8 cellular contexts compared by ENCODE assay signal in genomic region chr5:150449491-150450339, GRCh38. TPM values are rescaled to one million over a fixed set of nuclear protein-coding genes. Genes with fewer than 3 reads are reported as not detected.
DNase-seq lines count a peak whose midpoint lies in the region; ATAC-seq and TF ChIP-seq lines count a peak whose summit lies in the region.

TSS of gene RPS14 (minus strand) at chr5:150449739. CDS start at chr5:150447733, 2,006 bp downstream.

- TSS peak; percentile 98 for BruUV-seq in PC-3 (replicated peaks; lab: Mats Ljungman, UMichigan)

- H3K4me3 ChIP-seq in Jurkat, Clone E6-1 (ENCODE audit: low read length), result peak within 1 kb of the TSS; percentile 83
- H3K4me3 ChIP-seq in PC-3 (ENCODE audit: low read length), result peak within 1 kb of the TSS; percentile 95

- POLR2A ChIA-PET in PC-3 (lab: Charles Lee; ENCODE audit: unreplicated experiment), result interaction anchor here (0.5 to 0.7 kb wide), 2 partner anchors 251 to 484 kb away, joined by 3 to 4 read pairs; partner anchors contain the start of gene RBM22

- no peaks in the 10 kb centered on the region for H3K9me2 ChIP-seq in PC-3 (replicated peaks; ENCODE audit: low read length)

- H4K20me1 ChIP-seq in PC-3 (ENCODE audit: low read length), result peaks cover 43% of the 10 kb centered on the region

- H2AFZ ChIP-seq in PC-3 (ENCODE audit: low read length), result peak within 1 kb of the TSS; percentile 90

- no peaks in the 10 kb centered on the region for H3K27me3 ChIP-seq in PC-3 (ENCODE audit: low read length)

- peaks cover 11% of the 10 kb centered on the region for H3K4me1 ChIP-seq in PC-3 (ENCODE audit: insufficient read depth, low read length)

- ATAC-seq in GM21619 (IDR thresholded peaks at IDR 0.05; ENCODE audit: unreplicated experiment) (peak; percentile 92), PC-3 (peak; percentile 96), esophagus mucosa (peak; percentile 96)

- TF ChIP-seq CTCF in PC-3 (conservative IDR thresholded peaks at IDR 0.05; ENCODE audit: low read depth, low read length), result peak; percentile 90

- peak within 1 kb of the TSS; percentile 88 for H3K27ac ChIP-seq in PC-3 (ENCODE audit: low read length)

- H3K4me2 ChIP-seq in PC-3 (ENCODE audit: low read length), result peak within 1 kb of the TSS; percentile 96

- CTCF ChIA-PET in PC-3 (lab: Charles Lee), result interaction anchor here (0.6 kb wide), 2 partner anchors 52 to 68 kb away, joined by 3 read pairs; no protein-coding TSS in a partner anchor

- H3K9ac ChIP-seq in PC-3 (ENCODE audit: low read length), result peak within 1 kb of the TSS; percentile 100

- H3F3A ChIP-seq in PC-3 (ENCODE audit: low read length, unreplicated experiment), result peaks cover 11% of the 10 kb centered on the region

- H3K9me3 ChIP-seq in PC-3 (ENCODE audit: low read length), result no peaks in the 10 kb centered on the region

- peaks cover 45% of the 10 kb centered on the region for H3K36me3 ChIP-seq in PC-3 (ENCODE audit: low read depth, low read length)

- DNase-seq in DMS53 treated with DMSO at 0.1 percent for 48 hours (lab: John Stamatoyannopoulos, UW; ENCODE audit: unreplicated experiment), result peak; percentile 94
- DNase-seq in Jurkat, Clone E6-1 (ENCODE audit: low read depth, low spot score), result peak; percentile 93
- peak; percentile 90 for DNase-seq in PC-3
- peak; percentile 93 for DNase-seq in activated T-cell treated with anti-CD3 and anti-CD28 coated beads, Interleukin-2, amount 50 U/mL, for 1 hour
- DNase-seq in myocyte (ENCODE audit: low read depth), result peak; percentile 95
- DNase-seq in stimulated activated CD8-positive, alpha-beta memory T cell treated with anti-CD3 and anti-CD28 coated beads, Interleukin-7, amount 100 ng/mL, for 48 hours (ENCODE audit: extremely low read depth in 1 of 2, low read depth in 1 of 2), result peak; percentile 81 to 94

- intact Hi-C loops in PC-3 (cut with micrococcal nuclease), result no loop called here

- peaks cover 37% of the 10 kb centered on the region for H3K79me2 ChIP-seq in PC-3 (ENCODE audit: low read length)

RNA-seq across cellular contexts. Expression of gene RPS14, which starts in this region (rescaled TPM):
- polyA plus RNA-seq in Jurkat, Clone E6-1 (2012; ENCODE audit: insufficient read depth, insufficient read length), result 3,653 TPM
- total RNA-seq in PC-3 (2014; rRNA removed) (2,005 and 2,031 TPM in 2 replicates), esophagus mucosa (1,847 TPM), myocyte (1,461 and 1,734 TPM in 2 replicates)
- 2,827 TPM for polyA plus RNA-seq in myocyte (2012)

Comparison
In these comparisons a context has a peak if more than half of its experiments do, and no peak if none do; other contexts are left out.
1. Peak in every context shown above with its lines: DNase-seq, ATAC-seq, H3K4me3 ChIP-seq and H3K27ac ChIP-seq.